Comparison of ENCODE assay signal across 10 cellular contexts in genomic region chr12:64779349-64779974, GRCh38. TPM values are rescaled to one million over a fixed set of nuclear protein-coding genes. Genes with fewer than 3 reads are reported as not detected.
DNase-seq lines count a peak whose midpoint lies in the region; ATAC-seq, FAIRE-seq and TF ChIP-seq lines count a peak whose summit lies in the region.
"Had no signal": no experiment of that assay in that cellular context is flagged by ENCODE, and none has a peak within 500 bp of the region (broad histone marks: within the 10 kb centered on the region; RNA-seq: fewer than 3 reads in every experiment).

No MANE protein-coding gene starts in this region.

- WGBS in small intestine, 3 donors, result 16 to 59% (median 33%) methylated on average over 10 of the region's 10 CpGs
- 78% methylated on average over 10 of the region's 10 CpGs for WGBS in prostate gland

- POLR2A ChIA-PET in Panc1 (lab: Charles Lee), result no interaction called here
- POLR2A ChIA-PET in RWPE1 (lab: Yijun Ruan, JAX; ENCODE audit: low non-redundant PET), result no interaction called here

- TF ChIP-seq POLR2A in prostate gland (IDR thresholded peaks at IDR 0.05), result no peak

- no peaks in the 10 kb centered on the region; the same call in 1 of the 2 replicates for H3K36me3 ChIP-seq in Panc1 (ENCODE audit: control insufficient read depth, insufficient read depth, low read length)
- H3K36me3 ChIP-seq in iPS-20b (ENCODE audit: insufficient read depth, low read depth, low read length), result no peaks in the 10 kb centered on the region
- no peaks in the 10 kb centered on the region for H3K36me3 ChIP-seq in small intestine (ENCODE audit: control insufficient read depth in 2 of 2, insufficient read depth in 2 of 2, low read length in 2 of 2)
- no peaks in the 10 kb centered on the region for H3K36me3 ChIP-seq in prostate gland

- H3K4me3 Mint-ChIP-seq in activated naive CD4-positive, alpha-beta T cell treated with anti-CD3 and anti-CD28 coated beads for 36 hours, result peak overlapping the region; percentile 58

- in situ Hi-C loops in Panc1 (cut with HindIII; ENCODE audit: low pct_unique_long_range_greater_than_20kb, low sequenced_read_pairs), result no loop called here

- peaks cover 12% of the 10 kb centered on the region for H3K4me1 Mint-ChIP-seq in activated naive CD4-positive, alpha-beta T cell treated with anti-CD3 and anti-CD28 coated beads for 36 hours (ENCODE audit: low read depth)

- ATAC-seq in Panc1, result no peak

- TF ChIP-seq CTCF in Panc1 (IDR thresholded peaks at IDR 0.05) (no peak), prostate gland (IDR thresholded peaks at IDR 0.05) (no peak), RWPE1 (conservative IDR thresholded peaks at IDR 0.05; ENCODE audit: low read depth) (no peak)

- H3K27me3 ChIP-seq in Panc1 (ENCODE audit: control insufficient read depth, insufficient read depth, low read length), result peaks cover 22% of the 10 kb centered on the region
- H3K27me3 ChIP-seq in iPS-20b (ENCODE audit: insufficient read depth, low read length), result peaks cover 65% of the 10 kb centered on the region
- peaks cover 0 to 3% of the 10 kb centered on the region in 2 donors for H3K27me3 ChIP-seq in small intestine (ENCODE audit: control insufficient read depth in 2 of 2, insufficient read depth in 2 of 2, low read length in 2 of 2)
- H3K27me3 ChIP-seq in prostate gland (replicated peaks; ENCODE audit: insufficient read depth), result no peaks in the 10 kb centered on the region

- BruUV-seq in Panc1 (replicated peaks; lab: Mats Ljungman, UMichigan), result no TSS peak

- H3K4me3 ChIP-seq in Panc1 (ENCODE audit: low read depth in 2 of 2, low read length in 2 of 2), result no peak overlapping the region
- H3K4me3 ChIP-seq in iPS-20b (ENCODE audit: low read length), result peak overlapping the region; percentile 69; the same call in 1 of the 2 replicates
- no peak overlapping the region for H3K4me3 ChIP-seq in small intestine (ENCODE audit: low read depth in 1 of 2, low read length in 2 of 2)
- H3K4me3 ChIP-seq in prostate gland, result no peak overlapping the region

- intact Hi-C loops in activated naive CD4-positive, alpha-beta T cell treated with anti-CD3 and anti-CD28 coated beads for 36 hours (cut with micrococcal nuclease), result no loop called here
- intact Hi-C loops in Panc1 (cut with micrococcal nuclease; ENCODE audit: unreplicated experiment), result no loop called here
- intact Hi-C loops in prostate gland (cut with DNase I), result no loop called here

- CTCF ChIA-PET in activated naive CD4-positive, alpha-beta T cell treated with anti-CD3 and anti-CD28 coated beads for 36 hours (lab: Charles Lee), result interaction anchor here (1.1 to 3.9 kb wide), 2 partner anchors 13 to 17 kb away, joined by 3 to 22 read pairs; no protein-coding TSS in a partner anchor
- CTCF ChIA-PET in Panc1 (lab: Charles Lee), result interaction anchor here (1.2 kb wide), 1 partner anchor 17 kb away, joined by 6 read pairs; no protein-coding TSS in a partner anchor
- CTCF ChIA-PET in RWPE1 (lab: Yijun Ruan, JAX), result interaction anchor here (1.5 to 2.4 kb wide), 2 partner anchors 13 to 16 kb away, joined by 3 to 13 read pairs; no protein-coding TSS in a partner anchor

- no peak for DNase-seq in activated naive CD4-positive, alpha-beta T cell treated with anti-CD3 and anti-CD28 coated beads for 36 hours
- DNase-seq in activated naive CD4-positive, alpha-beta T cell (lab: John Stamatoyannopoulos, UW), result no peak
- no peak for DNase-seq in Panc1 (ENCODE audit: low read depth, low spot score)
- DNase-seq in small intestine, result peak; percentile 76
- no peak for DNase-seq in prostate gland (ENCODE audit: low spot score)
- no peak for DNase-seq in RWPE1 (ENCODE audit: low spot score)
- DNase-seq in SKM-1 (lab: John Stamatoyannopoulos, UW; ENCODE audit: unreplicated experiment), result no peak
- DNase-seq: GOT3; stimulated activated CD4-positive, alpha-beta T cell treated with anti-CD3 and anti-CD28 coated beads, Interleukin-1b, Interleukin-23, amount 100 ng/mL, for 48 hours had no signal

- no peak for FAIRE-seq in small intestine (lab: Jason Lieb, UNC)

- H3K27ac Mint-ChIP-seq in activated naive CD4-positive, alpha-beta T cell treated with anti-CD3 and anti-CD28 coated beads for 36 hours, result no peak overlapping the region

- peaks cover 26% of the 10 kb centered on the region for H3K9me3 Mint-ChIP-seq in activated naive CD4-positive, alpha-beta T cell treated with anti-CD3 and anti-CD28 coated beads for 36 hours

- H3K36me3 Mint-ChIP-seq in activated naive CD4-positive, alpha-beta T cell treated with anti-CD3 and anti-CD28 coated beads for 36 hours (ENCODE audit: low read depth), result peaks cover 7% of the 10 kb centered on the region

- H3K27ac ChIP-seq in Panc1 (ENCODE audit: low read length) (peak overlapping the region; percentile 29; the same call in 1 of the 2 replicates), iPS-20b (ENCODE audit: low read length) (no peak overlapping the region), small intestine (ENCODE audit: low read depth in 1 of 2, low read length in 1 of 2) (peak overlapping the region; percentile 4 to 85), prostate gland (no peak overlapping the region), RWPE1 (no peak overlapping the region)

- H3K4me1 ChIP-seq in Panc1 (ENCODE audit: control insufficient read depth, insufficient read depth, low read length) (no peaks in the 10 kb centered on the region; the same call in 1 of the 2 replicates), iPS-20b (ENCODE audit: insufficient read depth, low read length) (peaks cover 4% of the 10 kb centered on the region; the same call in 1 of the 2 replicates), small intestine (ENCODE audit: control insufficient read depth in 2 of 2, insufficient read depth in 1 of 2, low read depth in 1 of 2, low read length in 1 of 2) (peaks cover 0 to 2% of the 10 kb centered on the region in 2 donors), prostate gland (replicated peaks) (no peaks in the 10 kb centered on the region)

- H3K9me3 ChIP-seq in Panc1 (ENCODE audit: control insufficient read depth, insufficient read depth, low read depth, low read length) (no peaks in the 10 kb centered on the region), iPS-20b (ENCODE audit: insufficient read depth, low read depth, low read length) (no peaks in the 10 kb centered on the region), small intestine (ENCODE audit: control insufficient read depth, low read depth) (no peaks in the 10 kb centered on the region), prostate gland (no peaks in the 10 kb centered on the region)

- H3K9ac ChIP-seq in iPS-20b (ENCODE audit: low read depth, low read length), result no peak overlapping the region

- H3K27me3 Mint-ChIP-seq in activated naive CD4-positive, alpha-beta T cell treated with anti-CD3 and anti-CD28 coated beads for 36 hours (ENCODE audit: low read depth), result peaks cover 68% of the 10 kb centered on the region

RNA-seq across cellular contexts. Expression of gene GNS, which starts 20.3 kb away (rescaled TPM):
- 10 to 100 TPM; 14.3 to 14.6 TPM for total RNA-seq in activated naive CD4-positive, alpha-beta T cell treated with anti-CD3 and anti-CD28 coated beads for 36 hours
- total RNA-seq in Panc1 (2021; ENCODE audit: unreplicated experiment), result 117 TPM
- 66.9 TPM for polyA plus RNA-seq in Panc1 (2012; ENCODE audit: insufficient read length)
- polyA plus RNA-seq in small intestine, result 10 to 100 TPM in 1 of 3 donors, 1 to 10 TPM in 2; 8.3 to 38.2 (median 9.7) TPM
- total RNA-seq in prostate gland, result 10 to 100 TPM; 77.7 to 98.7 TPM

RNA-seq across cellular contexts. Expression of gene TBC1D30, which starts 45.0 kb away (rescaled TPM):
- total RNA-seq in activated naive CD4-positive, alpha-beta T cell treated with anti-CD3 and anti-CD28 coated beads for 36 hours, result under 1 TPM; 0.17 to 0.19 TPM
- 8.9 TPM for total RNA-seq in Panc1 (2021; ENCODE audit: unreplicated experiment)
- 3.3 TPM for polyA plus RNA-seq in Panc1 (2012; ENCODE audit: insufficient read length)
- polyA plus RNA-seq in small intestine, result 1 to 10 TPM; 2.2 to 7.7 (median 4.7) TPM
- 10 to 100 TPM; 17.2 to 19.2 TPM for total RNA-seq in prostate gland

Comparison
In these comparisons a context has a peak if more than half of its experiments do, and no peak if none do; other contexts are left out.
1. H3K27ac ChIP-seq: peak in Panc1 (single experiment) and small intestine (2 of 2); none in iPS-20b (single experiment), prostate gland (0 of 2) and RWPE1 (single experiment).